In the genomic region with DNA sequence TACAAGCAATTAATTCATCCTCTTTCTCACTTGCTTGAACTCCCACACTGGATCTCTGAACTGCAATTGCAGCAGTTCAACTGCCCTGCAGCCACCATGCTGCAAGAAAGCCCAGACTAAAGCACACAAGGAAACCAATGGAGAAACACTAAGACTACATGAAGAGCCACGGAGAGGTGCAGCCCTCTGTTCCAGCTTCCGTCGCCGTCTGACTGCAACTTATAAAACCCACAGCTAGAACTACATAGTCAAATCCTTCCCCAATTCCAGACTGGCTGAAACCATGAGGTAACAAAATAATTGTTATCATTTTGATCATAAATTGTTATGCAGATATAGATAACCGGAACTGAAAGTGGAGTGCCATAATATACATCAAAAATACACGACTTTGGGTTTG, we compare ENCODE assay signal across 2 cellular contexts.
TF ChIP-seq lines count a peak whose summit lies in the region.

No MANE protein-coding gene starts in this region.

TF ChIP-seq in H1, 55 proteins besides CTCF, POLR2A, EP300 and RAD21:
- TF ChIP-seq CHD2 (IDR thresholded peaks at IDR 0.05; ENCODE audit: low read length) (no peak), KDM4A (IDR thresholded peaks at IDR 0.05; ENCODE audit: low read depth, low read length, severe bottlenecking) (no peak), SIRT6 (IDR thresholded peaks at IDR 0.05; ENCODE audit: low read length) (no peak), TAF1 (IDR thresholded peaks at IDR 0.05; ENCODE audit: low read depth, low read length) (no peak), KDM5A (IDR thresholded peaks at IDR 0.05; ENCODE audit: low read length) (no peak), KDM1A (IDR thresholded peaks at IDR 0.05; ENCODE audit: borderline replicate concordance, low read length) (no peak), E2F6 (IDR thresholded peaks at IDR 0.05) (no peak), JUND (IDR thresholded peaks at IDR 0.05; ENCODE audit: low read length) (no peak), TCF12 (IDR thresholded peaks at IDR 0.05; ENCODE audit: low read depth, low read length) (no peak), NRF1 (IDR thresholded peaks at IDR 0.05; ENCODE audit: low read depth, low read length) (no peak), SIX5 (IDR thresholded peaks at IDR 0.05; ENCODE audit: low read depth, low read length) (no peak), NANOG (IDR thresholded peaks at IDR 0.05; ENCODE audit: insufficient read depth, low read depth, low read length, poor library complexity, severe bottlenecking) (no peak)

TF ChIP-seq in HEK293T, 16 proteins besides CTCF, POLR2A, EP300 and RAD21:
- TF ChIP-seq L3MBTL2 (conservative IDR thresholded peaks at IDR 0.05) (no peak), FOXA1 (IDR thresholded peaks at IDR 0.05) (no peak), FOXM1 (IDR thresholded peaks at IDR 0.05; ENCODE audit: borderline replicate concordance) (no peak), NFRKB (IDR thresholded peaks at IDR 0.05) (no peak), FOXK2 (IDR thresholded peaks at IDR 0.05) (no peak), BHLHE40 (IDR thresholded peaks at IDR 0.05; ENCODE audit: borderline replicate concordance) (no peak)
